14 cellular contexts compared by ENCODE assay signal in genomic region chr2:172297531-172297930, GRCh38.
"Had no signal": no experiment of that assay in that cellular context is flagged by ENCODE, and none has a peak within 500 bp of the region (broad histone marks: within the 10 kb centered on the region; RNA-seq: fewer than 3 reads in every experiment).

No MANE protein-coding gene starts in this region.

- H3K4me3 ChIP-seq: dorsolateral prefrontal cortex had no signal

- DNase-seq: cortex of kidney; dorsolateral prefrontal cortex; effector CD8-positive, alpha-beta T cell; foreskin melanocyte; head of caudate nucleus; hippocampal formation; kidney glomerular epithelial cell; mesendoderm; naive B cell; posterior cingulate gyrus; small intestine; stimulated activated CD4-positive, alpha-beta T cell treated with anti-CD3 and anti-CD28 coated beads, Interleukin-12 subunit alpha, Interleukin-12 subunit beta, amount 100 ng/mL, for 4 hours; stimulated activated naive CD4-positive, alpha-beta T cell treated with Interleukin-2 at 50 U/mL for 16 hours had no signal

- H3K9me3 ChIP-seq: neutrophil had no signal

- H3K36me3 ChIP-seq: neutrophil had no signal

- H3K27ac ChIP-seq: dorsolateral prefrontal cortex, neutrophil had no signal
